In the genomic region with DNA sequence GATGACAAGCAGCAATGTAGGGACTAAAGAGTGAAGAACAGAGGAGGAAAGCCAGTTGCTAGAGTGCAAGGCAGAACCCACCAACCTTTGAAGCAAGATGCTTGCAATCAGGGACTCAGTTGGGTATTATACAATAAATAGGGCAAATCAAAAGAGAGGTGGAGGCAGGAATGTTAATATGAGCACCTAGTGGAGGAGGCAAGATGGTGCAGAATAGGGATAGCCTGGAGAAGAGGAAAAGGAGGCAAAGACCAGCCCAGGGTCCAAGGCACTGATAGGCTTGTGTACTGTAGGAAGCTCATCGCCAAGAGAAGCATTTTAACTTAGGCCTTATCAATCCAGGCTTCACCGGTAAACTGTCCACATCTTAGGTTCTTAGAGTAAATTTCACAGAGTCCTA, we compare ENCODE assay signal across 25 cellular contexts.
A peak's percentile ranks its signal among the peaks of the same experiment; 100 is the strongest.
DNase-seq lines count a peak whose midpoint lies in the region; ATAC-seq, FAIRE-seq and TF ChIP-seq lines count a peak whose summit lies in the region.
"Had no signal": no experiment of that assay in that cellular context is flagged by ENCODE, and none has a peak within 500 bp of the region (broad histone marks: within the 10 kb centered on the region; RNA-seq: fewer than 3 reads in every experiment).

No MANE protein-coding gene starts in this region.

- BruUV-seq in HepG2 (replicated peaks; lab: Mats Ljungman, UMichigan): no TSS peak
- BruUV-seq in PC-3 (replicated peaks; lab: Mats Ljungman, UMichigan): no TSS peak

- in situ Hi-C loops in HepG2 (cut with HindIII; ENCODE audit: extremely low pct_ligation_motif_present, low pct_unique_long_range_greater_than_20kb): no loop called here

- H3K9me3 ChIP-seq in HepG2 (ENCODE audit: low read length): no peaks in the 10 kb centered on the region
- no peaks in the 10 kb centered on the region for H3K9me3 ChIP-seq in right lobe of liver
- no peaks in the 10 kb centered on the region for H3K9me3 ChIP-seq in PC-3 (ENCODE audit: low read length)
- H3K9me3 ChIP-seq: BLaER1, Caco-2, SK-N-SH had no signal

- no peak overlapping the region for H3K27ac ChIP-seq in HepG2 (ENCODE audit: extremely low read length, insufficient read depth, low read length)
- no peak overlapping the region for H3K27ac ChIP-seq in right lobe of liver
- H3K27ac ChIP-seq in PC-3 (ENCODE audit: low read length): no peak overlapping the region
- H3K27ac ChIP-seq in foreskin keratinocyte: no peak overlapping the region
- H3K27ac ChIP-seq: BLaER1, KMS-11, PC-9 had no signal

- no peak for TF ChIP-seq CTCF in HepG2 (CRISPR knock-in tag; IDR thresholded peaks at IDR 0.05)
- TF ChIP-seq CTCF in right lobe of liver (IDR thresholded peaks at IDR 0.05): no peak
- TF ChIP-seq CTCF in PC-3 (conservative IDR thresholded peaks at IDR 0.05; ENCODE audit: low read depth, low read length): peak; percentile 43; the same call in 1 of the 2 replicates
- TF ChIP-seq CTCF in foreskin keratinocyte (conservative IDR thresholded peaks at IDR 0.05): no peak

- H3K4me3 Mint-ChIP-seq in stimulated activated naive B cell treated with anti-CD40 and anti-IgM and Interleukin-4, amounts not matched to agents 10 μg/mL and 1 μg/mL and 100 μg/mL, for 72 hours: no peak overlapping the region
- H3K4me3 Mint-ChIP-seq: CD4-positive, alpha-beta T cell had no signal

- POLR2A ChIA-PET in HepG2 (lab: Yijun Ruan, JAX): no interaction called here
- POLR2A ChIA-PET in PC-3 (lab: Charles Lee; ENCODE audit: unreplicated experiment): no interaction called here

- H3K36me3 Mint-ChIP-seq in stimulated activated naive B cell treated with anti-CD40 and anti-IgM and Interleukin-4, amounts not matched to agents 10 μg/mL and 1 μg/mL and 100 μg/mL, for 72 hours: no peaks in the 10 kb centered on the region

- H2AFZ ChIP-seq in HepG2 (ENCODE audit: low read length): no peak overlapping the region
- no peak overlapping the region for H2AFZ ChIP-seq in PC-3 (ENCODE audit: low read length)
- H2AFZ ChIP-seq: PC-9 had no signal

- 6% methylated on average over 2 of the region's 2 CpGs for WGBS in HepG2 (ENCODE audit: low lambda C conversion rate)
- WGBS in right lobe of liver (ENCODE audit: insufficient coverage, low coverage, low lambda C conversion rate, missing lambda C conversion rate): 70% methylated on average over 2 of the region's 2 CpGs

- H3K9me3 Mint-ChIP-seq in stimulated activated naive B cell treated with anti-CD40 and anti-IgM and Interleukin-4, amounts not matched to agents 10 μg/mL and 1 μg/mL and 100 μg/mL, for 72 hours: peaks cover 0 to 6% of the 10 kb centered on the region in 2 donors

- H3K4me2 ChIP-seq in HepG2 (ENCODE audit: low read depth, low read length) (no peak overlapping the region), PC-3 (ENCODE audit: low read length) (no peak overlapping the region)
- H3K4me2 ChIP-seq: BLaER1, KMS-11, PC-9, SK-N-SH had no signal

- H4K20me1 ChIP-seq in HepG2 (ENCODE audit: insufficient read depth, low read length): no peaks in the 10 kb centered on the region
- no peaks in the 10 kb centered on the region for H4K20me1 ChIP-seq in PC-3 (ENCODE audit: low read length)
- H4K20me1 ChIP-seq: BLaER1 had no signal

- TF ChIP-seq POLR2A in HepG2 (IDR thresholded peaks at IDR 0.05; ENCODE audit: insufficient read depth in 1 of 2, low read depth in 2 of 2, low read length in 2 of 2): no peak
- no peak for TF ChIP-seq POLR2A in right lobe of liver (IDR thresholded peaks at IDR 0.05)

- H3K27me3 ChIP-seq in HepG2 (ENCODE audit: control insufficient read depth in 1 of 2, insufficient read depth in 2 of 2, low read length in 2 of 2) (no peaks in the 10 kb centered on the region), right lobe of liver (no peaks in the 10 kb centered on the region), PC-3 (ENCODE audit: low read length) (peaks cover 41% of the 10 kb centered on the region), foreskin keratinocyte (no peaks in the 10 kb centered on the region)
- H3K27me3 ChIP-seq: BLaER1 had no signal

- H3F3A ChIP-seq in PC-3 (ENCODE audit: low read length, unreplicated experiment): no peaks in the 10 kb centered on the region

- TF ChIP-seq EP300 in HepG2 (IDR thresholded peaks at IDR 0.05; ENCODE audit: low read depth in 2 of 2, low read length in 2 of 2): no peak
- TF ChIP-seq EP300 in HepG2 (CRISPR knock-in tag; IDR thresholded peaks at IDR 0.05; ENCODE audit: borderline replicate concordance): no peak

- intact Hi-C loops in HepG2 (cut with micrococcal nuclease; ENCODE audit: unreplicated experiment): no loop called here
- intact Hi-C loops in right lobe of liver (cut with DNase I): no loop called here
- intact Hi-C loops in PC-3 (cut with micrococcal nuclease): no loop called here

- peaks cover 4 to 6% of the 10 kb centered on the region in 2 donors for H3K27me3 Mint-ChIP-seq in stimulated activated naive B cell treated with anti-CD40 and anti-IgM and Interleukin-4, amounts not matched to agents 10 μg/mL and 1 μg/mL and 100 μg/mL, for 72 hours

- H3K4me1 ChIP-seq in HepG2 (ENCODE audit: insufficient read depth, low read length) (no peaks in the 10 kb centered on the region), right lobe of liver (no peaks in the 10 kb centered on the region), PC-3 (ENCODE audit: insufficient read depth, low read length) (no peaks in the 10 kb centered on the region), foreskin keratinocyte (no peaks in the 10 kb centered on the region)
- H3K4me1 ChIP-seq: Caco-2 had no signal

- no peak for FAIRE-seq in HepG2 (lab: Jason Lieb, UNC)

- H3K9ac ChIP-seq in HepG2 (ENCODE audit: insufficient read depth, low read depth, low read length) (no peak overlapping the region), PC-3 (ENCODE audit: low read length) (no peak overlapping the region)
- H3K9ac ChIP-seq: BLaER1, KMS-11, SK-N-SH had no signal

- H3K79me2 ChIP-seq in HepG2 (ENCODE audit: insufficient read depth, low read length) (no peaks in the 10 kb centered on the region), PC-3 (ENCODE audit: low read length) (no peaks in the 10 kb centered on the region)

- H3K9me2 ChIP-seq in PC-3 (replicated peaks; ENCODE audit: low read length): no peaks in the 10 kb centered on the region
- H3K9me2 ChIP-seq: SK-N-SH had no signal

- CTCF ChIA-PET in HepG2 (lab: Yijun Ruan, JAX; ENCODE audit: low intra/inter-chr PET ratio, low total read pairs) (no interaction called here), PC-3 (lab: Charles Lee) (no interaction called here)

- no peak for DNase-seq in HepG2 (ENCODE audit: low spot score)
- DNase-seq in right lobe of liver: no peak
- no peak for DNase-seq in PC-3
- no peak for DNase-seq in foreskin keratinocyte
- no peak for DNase-seq in NCI-H345 treated with DMSO at 0.1 percent for 48 hours (lab: John Stamatoyannopoulos, UW; ENCODE audit: unreplicated experiment)
- no peak for DNase-seq in medulla oblongata (ENCODE audit: extremely low spot score)
- DNase-seq in AG20443 (ENCODE audit: low spot score): no peak
- DNase-seq in stimulated activated naive B cell treated with anti-CD40 and anti-IgM and Interleukin-4, amounts not matched to agents 10 μg/mL and 1 μg/mL and 100 μg/mL, for 72 hours: no peak
- DNase-seq: Caco-2; CD4-positive, alpha-beta T cell; DMS153; GDM1; H7; NCI-H1105; NCI-H146; NCI-H2029; NCI-H2227 treated with DMSO at 0.1 percent for 48 hours; NCI-H524; NCI-H774; PC-9; RPMI8226; SIG-M5; SK-N-SH had no signal

- TF ChIP-seq RAD21 in HepG2 (CRISPR knock-in tag; IDR thresholded peaks at IDR 0.05): no peak

- no peak overlapping the region for H3K27ac Mint-ChIP-seq in stimulated activated naive B cell treated with anti-CD40 and anti-IgM and Interleukin-4, amounts not matched to agents 10 μg/mL and 1 μg/mL and 100 μg/mL, for 72 hours
- H3K27ac Mint-ChIP-seq: CD4-positive, alpha-beta T cell had no signal

- peak; percentile 38; the same call in 1 of the 3 replicates for ATAC-seq in HepG2
- no peak for ATAC-seq in right lobe of liver
- peak; percentile 22; the same call in 1 of the 2 replicates for ATAC-seq in PC-3
- peak; percentile 21 for ATAC-seq in foreskin keratinocyte
- ATAC-seq in stimulated activated naive B cell treated with anti-CD40 and anti-IgM and Interleukin-4, amounts not matched to agents 10 μg/mL and 1 μg/mL and 100 μg/mL, for 72 hours (replicated peaks): no peak

- H3K4me1 Mint-ChIP-seq in stimulated activated naive B cell treated with anti-CD40 and anti-IgM and Interleukin-4, amounts not matched to agents 10 μg/mL and 1 μg/mL and 100 μg/mL, for 72 hours: no peaks in the 10 kb centered on the region

- H3K36me3 ChIP-seq in HepG2 (replicated peaks in 1 of 2; ENCODE audit: control insufficient read depth in 1 of 2, insufficient read depth in 2 of 2, low read length in 2 of 2) (no peaks in the 10 kb centered on the region), right lobe of liver (no peaks in the 10 kb centered on the region), PC-3 (ENCODE audit: low read depth, low read length) (no peaks in the 10 kb centered on the region)
- H3K36me3 ChIP-seq: BLaER1 had no signal

- H3K4me3 ChIP-seq in HepG2 (replicated peaks in 1 of 3; ENCODE audit: insufficient read depth in 1 of 3, low read depth in 2 of 3, low read length in 3 of 3) (no peak overlapping the region), right lobe of liver (no peak overlapping the region), PC-3 (ENCODE audit: low read length) (no peak overlapping the region)
- H3K4me3 ChIP-seq: BLaER1, PC-9 had no signal

TF ChIP-seq in HepG2, 621 proteins besides CTCF, POLR2A, EP300 and RAD21 (continues in another document):
- TF ChIP-seq PPARG (CRISPR knock-in tag; conservative IDR thresholded peaks at IDR 0.05) (no peak), ZNF280B (CRISPR knock-in tag; IDR thresholded peaks at IDR 0.05; ENCODE audit: borderline replicate concordance) (no peak)

Comparison
In these comparisons a context has a peak if more than half of its experiments do, and no peak if none do; other contexts are left out.
1. ATAC-seq: peak in HepG2 (single experiment), PC-3 (single experiment) and foreskin keratinocyte (single experiment); none in right lobe of liver (0 of 4) and stimulated activated naive B cell treated with anti-CD40 and anti-IgM and Interleukin-4, amounts not matched to agents 10 μg/mL and 1 μg/mL and 100 μg/mL, for 72 hours (0 of 2).